ENCODE assay signal across 22 cellular contexts in the genomic region with DNA sequence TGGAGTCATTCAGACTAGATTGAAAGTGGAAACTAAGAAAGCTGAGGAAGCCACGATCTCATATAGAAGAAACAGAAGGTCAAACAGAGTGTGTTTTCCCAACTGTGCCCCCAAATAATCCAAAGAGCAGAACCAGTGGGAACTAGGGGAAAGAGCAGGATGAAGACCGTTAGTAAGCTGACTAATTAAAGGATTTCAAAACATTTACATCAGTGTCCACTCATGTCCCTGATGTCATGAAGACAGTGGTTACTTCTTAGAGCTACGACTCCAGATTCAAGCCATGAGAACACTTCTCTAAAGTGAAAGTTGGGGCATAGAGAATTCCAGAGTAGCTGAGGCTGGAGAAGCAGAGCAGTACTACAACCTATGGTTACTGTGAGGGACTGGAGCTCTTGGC.
"Had no signal": no experiment of that assay in that cellular context is flagged by ENCODE, and none has a peak within 500 bp of the region (broad histone marks: within the 10 kb centered on the region; RNA-seq: fewer than 3 reads in every experiment).

No MANE protein-coding gene starts in this region.

- H3K36me3 ChIP-seq: neutrophil, ovary, prostate gland, thoracic aorta, vagina had no signal

- H3K4me1 ChIP-seq: prostate gland had no signal

- ATAC-seq: activated naive CD4-positive, alpha-beta T cell treated with anti-CD3 and anti-CD28 coated beads, Interleukin-2, amount 50 U/mL, for 72 hours; left ventricle myocardium superior; stimulated activated effector memory CD8-positive, alpha-beta T cell treated with anti-CD3 and anti-CD28 coated beads, Interleukin-12 subunit alpha, Interleukin-12 subunit beta, amount 100 ng/mL, for 72 hours; WTC11 had no signal

- H3K4me3 ChIP-seq: coronary artery, esophagus squamous epithelium, ovary, prostate gland, skin epidermis, stomach, thoracic aorta, vagina had no signal

- H3K9me3 ChIP-seq: esophagus squamous epithelium, neutrophil, ovary, prostate gland, stomach, thoracic aorta, vagina had no signal

- H3K27me3 ChIP-seq: esophagus squamous epithelium, neutrophil, ovary, stomach, vagina had no signal

- H3K27ac ChIP-seq: coronary artery, esophagus squamous epithelium, neutrophil, ovary, prostate gland, skin epidermis, stomach, thoracic aorta, vagina had no signal

- DNase-seq: activated gamma-delta T cell treated with Interleukin-2 at 50 U/mL for 16 hours; activated T-cell treated with anti-CD3 and anti-CD28 coated beads, Interleukin-2, amount 50 U/mL, for 1 hour; aorta; central memory CD4-positive, alpha-beta T cell; esophagus squamous epithelium; foreskin melanocyte; glutamatergic neuron; hippocampal formation; left ventricle myocardium superior; ovary; stimulated activated CD4-positive, alpha-beta T cell treated with anti-CD3 and anti-CD28 coated beads, Interleukin-2, amount 100 ng/mL, for 24 hours; stomach had no signal

- FAIRE-seq: TTC549 had no signal
